ENCODE assay signal across 1 cellular context in the genomic region with DNA sequence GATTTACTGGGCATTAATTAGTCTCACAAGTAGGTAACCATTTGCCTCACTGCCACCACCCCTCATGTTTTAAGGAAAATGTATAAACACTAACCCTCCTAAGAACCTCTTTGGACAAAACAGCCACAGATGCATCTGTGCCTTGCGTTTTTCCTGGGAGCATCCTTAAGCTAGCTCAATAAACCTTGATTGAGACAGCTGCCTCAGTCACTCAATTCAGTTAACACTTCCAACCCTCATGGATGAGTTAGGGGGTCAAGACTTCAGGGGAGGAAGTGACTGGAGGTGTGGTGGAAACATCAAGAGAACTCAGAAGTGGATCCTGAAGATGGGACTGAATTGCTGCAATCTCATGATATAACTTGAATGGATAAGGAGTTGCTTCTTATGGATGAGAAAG.
TF ChIP-seq lines count a peak whose summit lies in the region.

No MANE protein-coding gene starts in this region.

TF ChIP-seq in GM23338, 12 proteins besides CTCF, POLR2A, EP300 and RAD21:
- TF ChIP-seq, protein P1, sequence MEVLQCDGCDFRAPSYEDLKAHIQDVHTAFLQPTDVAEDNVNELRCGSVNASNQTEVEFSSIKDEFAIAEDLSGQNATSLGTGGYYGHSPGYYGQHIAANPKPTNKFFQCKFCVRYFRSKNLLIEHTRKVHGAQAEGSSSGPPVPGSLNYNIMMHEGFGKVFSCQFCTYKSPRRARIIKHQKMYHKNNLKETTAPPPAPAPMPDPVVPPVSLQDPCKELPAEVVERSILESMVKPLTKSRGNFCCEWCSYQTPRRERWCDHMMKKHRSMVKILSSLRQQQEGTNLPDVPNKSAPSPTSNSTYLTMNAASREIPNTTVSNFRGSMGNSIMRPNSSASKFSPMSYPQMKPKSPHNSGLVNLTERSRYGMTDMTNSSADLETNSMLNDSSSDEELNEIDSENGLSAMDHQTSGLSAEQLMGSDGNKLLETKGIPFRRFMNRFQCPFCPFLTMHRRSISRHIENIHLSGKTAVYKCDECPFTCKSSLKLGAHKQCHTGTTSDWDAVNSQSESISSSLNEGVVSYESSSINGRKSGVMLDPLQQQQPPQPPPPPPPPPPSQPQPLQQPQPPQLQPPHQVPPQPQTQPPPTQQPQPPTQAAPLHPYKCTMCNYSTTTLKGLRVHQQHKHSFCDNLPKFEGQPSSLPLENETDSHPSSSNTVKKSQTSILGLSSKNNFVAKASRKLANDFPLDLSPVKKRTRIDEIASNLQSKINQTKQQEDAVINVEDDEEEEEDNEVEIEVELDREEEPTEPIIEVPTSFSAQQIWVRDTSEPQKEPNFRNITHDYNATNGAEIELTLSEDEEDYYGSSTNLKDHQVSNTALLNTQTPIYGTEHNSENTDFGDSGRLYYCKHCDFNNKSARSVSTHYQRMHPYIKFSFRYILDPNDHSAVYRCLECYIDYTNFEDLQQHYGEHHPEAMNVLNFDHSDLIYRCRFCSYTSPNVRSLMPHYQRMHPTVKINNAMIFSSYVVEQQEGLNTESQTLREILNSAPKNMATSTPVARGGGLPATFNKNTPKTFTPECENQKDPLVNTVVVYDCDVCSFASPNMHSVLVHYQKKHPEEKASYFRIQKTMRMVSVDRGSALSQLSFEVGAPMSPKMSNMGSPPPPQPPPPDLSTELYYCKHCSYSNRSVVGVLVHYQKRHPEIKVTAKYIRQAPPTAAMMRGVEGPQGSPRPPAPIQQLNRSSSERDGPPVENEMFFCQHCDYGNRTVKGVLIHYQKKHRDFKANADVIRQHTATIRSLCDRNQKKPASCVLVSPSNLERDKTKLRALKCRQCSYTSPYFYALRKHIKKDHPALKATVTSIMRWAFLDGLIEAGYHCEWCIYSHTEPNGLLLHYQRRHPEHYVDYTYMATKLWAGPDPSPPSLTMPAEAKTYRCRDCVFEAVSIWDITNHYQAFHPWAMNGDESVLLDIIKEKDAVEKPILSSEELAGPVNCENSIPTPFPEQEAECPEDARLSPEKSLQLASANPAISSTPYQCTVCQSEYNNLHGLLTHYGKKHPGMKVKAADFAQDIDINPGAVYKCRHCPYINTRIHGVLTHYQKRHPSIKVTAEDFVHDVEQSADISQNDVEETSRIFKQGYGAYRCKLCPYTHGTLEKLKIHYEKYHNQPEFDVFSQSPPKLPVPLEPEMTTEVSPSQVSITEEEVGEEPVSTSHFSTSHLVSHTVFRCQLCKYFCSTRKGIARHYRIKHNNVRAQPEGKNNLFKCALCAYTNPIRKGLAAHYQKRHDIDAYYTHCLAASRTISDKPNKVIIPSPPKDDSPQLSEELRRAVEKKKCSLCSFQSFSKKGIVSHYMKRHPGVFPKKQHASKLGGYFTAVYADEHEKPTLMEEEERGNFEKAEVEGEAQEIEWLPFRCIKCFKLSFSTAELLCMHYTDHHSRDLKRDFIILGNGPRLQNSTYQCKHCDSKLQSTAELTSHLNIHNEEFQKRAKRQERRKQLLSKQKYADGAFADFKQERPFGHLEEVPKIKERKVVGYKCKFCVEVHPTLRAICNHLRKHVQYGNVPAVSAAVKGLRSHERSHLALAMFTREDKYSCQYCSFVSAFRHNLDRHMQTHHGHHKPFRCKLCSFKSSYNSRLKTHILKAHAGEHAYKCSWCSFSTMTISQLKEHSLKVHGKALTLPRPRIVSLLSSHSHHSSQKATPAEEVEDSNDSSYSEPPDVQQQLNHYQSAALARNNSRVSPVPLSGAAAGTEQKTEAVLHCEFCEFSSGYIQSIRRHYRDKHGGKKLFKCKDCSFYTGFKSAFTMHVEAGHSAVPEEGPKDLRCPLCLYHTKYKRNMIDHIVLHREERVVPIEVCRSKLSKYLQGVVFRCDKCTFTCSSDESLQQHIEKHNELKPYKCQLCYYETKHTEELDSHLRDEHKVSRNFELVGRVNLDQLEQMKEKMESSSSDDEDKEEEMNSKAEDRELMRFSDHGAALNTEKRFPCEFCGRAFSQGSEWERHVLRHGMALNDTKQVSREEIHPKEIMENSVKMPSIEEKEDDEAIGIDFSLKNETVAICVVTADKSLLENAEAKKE (CRISPR knock-in tag; IDR thresholded peaks at IDR 0.05): no peak
- TF ChIP-seq JUNB (IDR thresholded peaks at IDR 0.05; ENCODE audit: unreplicated experiment): no peak
- no peak for TF ChIP-seq NANOG (IDR thresholded peaks at IDR 0.05; ENCODE audit: borderline replicate concordance)
- no peak for TF ChIP-seq POLR2AphosphoS5 (IDR thresholded peaks at IDR 0.05; ENCODE audit: low read depth)
- TF ChIP-seq ZNF114 (CRISPR knock-in tag; IDR thresholded peaks at IDR 0.05): no peak
- TF ChIP-seq EZH2 (IDR thresholded peaks at IDR 0.05; ENCODE audit: low read depth, unreplicated experiment): no peak
- TF ChIP-seq EZH2phosphoT487 (IDR thresholded peaks at IDR 0.05; ENCODE audit: unreplicated experiment): no peak
- no peak for TF ChIP-seq CREB1 (CRISPR knock-in tag; IDR thresholded peaks at IDR 0.05; ENCODE audit: low read depth)
- TF ChIP-seq, protein P2, sequence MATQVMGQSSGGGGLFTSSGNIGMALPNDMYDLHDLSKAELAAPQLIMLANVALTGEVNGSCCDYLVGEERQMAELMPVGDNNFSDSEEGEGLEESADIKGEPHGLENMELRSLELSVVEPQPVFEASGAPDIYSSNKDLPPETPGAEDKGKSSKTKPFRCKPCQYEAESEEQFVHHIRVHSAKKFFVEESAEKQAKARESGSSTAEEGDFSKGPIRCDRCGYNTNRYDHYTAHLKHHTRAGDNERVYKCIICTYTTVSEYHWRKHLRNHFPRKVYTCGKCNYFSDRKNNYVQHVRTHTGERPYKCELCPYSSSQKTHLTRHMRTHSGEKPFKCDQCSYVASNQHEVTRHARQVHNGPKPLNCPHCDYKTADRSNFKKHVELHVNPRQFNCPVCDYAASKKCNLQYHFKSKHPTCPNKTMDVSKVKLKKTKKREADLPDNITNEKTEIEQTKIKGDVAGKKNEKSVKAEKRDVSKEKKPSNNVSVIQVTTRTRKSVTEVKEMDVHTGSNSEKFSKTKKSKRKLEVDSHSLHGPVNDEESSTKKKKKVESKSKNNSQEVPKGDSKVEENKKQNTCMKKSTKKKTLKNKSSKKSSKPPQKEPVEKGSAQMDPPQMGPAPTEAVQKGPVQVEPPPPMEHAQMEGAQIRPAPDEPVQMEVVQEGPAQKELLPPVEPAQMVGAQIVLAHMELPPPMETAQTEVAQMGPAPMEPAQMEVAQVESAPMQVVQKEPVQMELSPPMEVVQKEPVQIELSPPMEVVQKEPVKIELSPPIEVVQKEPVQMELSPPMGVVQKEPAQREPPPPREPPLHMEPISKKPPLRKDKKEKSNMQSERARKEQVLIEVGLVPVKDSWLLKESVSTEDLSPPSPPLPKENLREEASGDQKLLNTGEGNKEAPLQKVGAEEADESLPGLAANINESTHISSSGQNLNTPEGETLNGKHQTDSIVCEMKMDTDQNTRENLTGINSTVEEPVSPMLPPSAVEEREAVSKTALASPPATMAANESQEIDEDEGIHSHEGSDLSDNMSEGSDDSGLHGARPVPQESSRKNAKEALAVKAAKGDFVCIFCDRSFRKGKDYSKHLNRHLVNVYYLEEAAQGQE (IDR thresholded peaks at IDR 0.05; ENCODE audit: unreplicated experiment): no peak
- TF ChIP-seq, protein P3, sequence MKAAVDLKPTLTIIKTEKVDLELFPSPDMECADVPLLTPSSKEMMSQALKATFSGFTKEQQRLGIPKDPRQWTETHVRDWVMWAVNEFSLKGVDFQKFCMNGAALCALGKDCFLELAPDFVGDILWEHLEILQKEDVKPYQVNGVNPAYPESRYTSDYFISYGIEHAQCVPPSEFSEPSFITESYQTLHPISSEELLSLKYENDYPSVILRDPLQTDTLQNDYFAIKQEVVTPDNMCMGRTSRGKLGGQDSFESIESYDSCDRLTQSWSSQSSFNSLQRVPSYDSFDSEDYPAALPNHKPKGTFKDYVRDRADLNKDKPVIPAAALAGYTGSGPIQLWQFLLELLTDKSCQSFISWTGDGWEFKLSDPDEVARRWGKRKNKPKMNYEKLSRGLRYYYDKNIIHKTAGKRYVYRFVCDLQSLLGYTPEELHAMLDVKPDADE (IDR thresholded peaks at IDR 0.05): no peak
- TF ChIP-seq STAT1 (IDR thresholded peaks at IDR 0.05; ENCODE audit: unreplicated experiment): no peak
- no peak for TF ChIP-seq ZNF331 (CRISPR knock-in tag; IDR thresholded peaks at IDR 0.05; ENCODE audit: low read depth)
